ENCODE assay signal across 17 cellular contexts in genomic region chr12:127400231-127400630, GRCh38.
"Had no signal": no experiment of that assay in that cellular context is flagged by ENCODE, and none has a peak within 500 bp of the region (broad histone marks: within the 10 kb centered on the region; RNA-seq: fewer than 3 reads in every experiment).

No MANE protein-coding gene starts in this region.

- H3K27me3 ChIP-seq: breast epithelium, gastrocnemius medialis, suprapubic skin had no signal

- DNase-seq: activated CD4-positive, alpha-beta T cell treated with anti-CD3 and anti-CD28 coated beads, Interleukin-2, amount 50 U/mL, for 1 hour; activated naive CD4-positive, alpha-beta T cell; activated naive CD8-positive, alpha-beta T cell treated with anti-CD3 and anti-CD28 coated beads, Interleukin-2, amount 10 ng/mL, durations not matched to agents 7 days and 5 days; activated T-cell treated with anti-CD3 and anti-CD28 coated beads for 4 hours; cerebellar nuclear complex; effector memory CD8-positive, alpha-beta T cell; gastrocnemius medialis; heart right ventricle; natural killer cell; right cardiac atrium; small intestine; stimulated activated naive CD8-positive, alpha-beta T cell treated with anti-CD3 and anti-CD28 coated beads, Interleukin-15, Interleukin-2, amounts not matched to agents 100 U/mL and 50 U/mL, for 24 hours; trophoblast cell had no signal

- H3K27ac ChIP-seq: breast epithelium, gastrocnemius medialis, heart right ventricle, suprapubic skin had no signal

- H3K27ac Mint-ChIP-seq: activated naive CD8-positive, alpha-beta T cell treated with anti-CD3 and anti-CD28 coated beads, Interleukin-2, amount 10 ng/mL, durations not matched to agents 7 days and 5 days; dendritic cell treated with granulocyte-macrophage colony-stimulating factor and Interleukin-4, amounts not matched to agents 40 ng/mL and 50 ng/mL, for 4 days; effector memory CD8-positive, alpha-beta T cell; natural killer cell had no signal

- H3K27me3 Mint-ChIP-seq: dendritic cell treated with granulocyte-macrophage colony-stimulating factor and Interleukin-4, amounts not matched to agents 40 ng/mL and 50 ng/mL, for 4 days had no signal

- H3K36me3 Mint-ChIP-seq: activated naive CD8-positive, alpha-beta T cell treated with anti-CD3 and anti-CD28 coated beads, Interleukin-2, amount 10 ng/mL, durations not matched to agents 7 days and 5 days; natural killer cell had no signal

- H3K4me3 Mint-ChIP-seq: activated naive CD8-positive, alpha-beta T cell treated with anti-CD3 and anti-CD28 coated beads, Interleukin-2, amount 10 ng/mL, durations not matched to agents 7 days and 5 days; dendritic cell treated with granulocyte-macrophage colony-stimulating factor and Interleukin-4, amounts not matched to agents 40 ng/mL and 50 ng/mL, for 4 days; effector memory CD8-positive, alpha-beta T cell; natural killer cell had no signal

- ATAC-seq: activated CD4-positive, CD25-positive, alpha-beta regulatory T cell treated with anti-CD3 and anti-CD28 coated beads, Interleukin-2, amount 50 U/mL, for 24 hours; effector memory CD8-positive, alpha-beta T cell; gastrocnemius medialis; heart right ventricle; natural killer cell; right cardiac atrium; stimulated activated naive CD8-positive, alpha-beta T cell treated with anti-CD3 and anti-CD28 coated beads, Interleukin-15, Interleukin-2, amounts not matched to agents 100 U/mL and 50 U/mL, for 24 hours had no signal

- H3K9me3 ChIP-seq: breast epithelium, gastrocnemius medialis, heart right ventricle, suprapubic skin had no signal

- H3K4me1 Mint-ChIP-seq: activated naive CD8-positive, alpha-beta T cell treated with anti-CD3 and anti-CD28 coated beads, Interleukin-2, amount 10 ng/mL, durations not matched to agents 7 days and 5 days; natural killer cell had no signal

- H3K4me1 ChIP-seq: breast epithelium, gastrocnemius medialis, heart right ventricle, suprapubic skin had no signal

- H3K36me3 ChIP-seq: breast epithelium, gastrocnemius medialis, heart right ventricle, suprapubic skin had no signal

- H3K4me3 ChIP-seq: breast epithelium, gastrocnemius medialis, heart right ventricle, suprapubic skin had no signal

- H3K9me3 Mint-ChIP-seq: activated naive CD8-positive, alpha-beta T cell treated with anti-CD3 and anti-CD28 coated beads, Interleukin-2, amount 10 ng/mL, durations not matched to agents 7 days and 5 days; effector memory CD8-positive, alpha-beta T cell; natural killer cell had no signal
